ENCODE assay signal across 11 cellular contexts in genomic region chr18:47254341-47254939, GRCh38. TPM values are rescaled to one million over a fixed set of nuclear protein-coding genes. Genes with fewer than 3 reads are reported as not detected.
A peak's percentile ranks its signal among the peaks of the same experiment; 100 is the strongest.
DNase-seq lines count a peak whose midpoint lies in the region; ATAC-seq and TF ChIP-seq lines count a peak whose summit lies in the region.
"Had no signal": no experiment of that assay in that cellular context is flagged by ENCODE, and none has a peak within 500 bp of the region (broad histone marks: within the 10 kb centered on the region; RNA-seq: fewer than 3 reads in every experiment).

No MANE protein-coding gene starts in this region.

- H3K36me3 ChIP-seq in RWPE2 (ENCODE audit: low read depth) = no peaks in the 10 kb centered on the region

- H3K27me3 ChIP-seq in RWPE2 (ENCODE audit: insufficient read depth, poor library complexity, severe bottlenecking) = peaks cover 78% of the 10 kb centered on the region

- TF ChIP-seq CTCF in RWPE2 (IDR thresholded peaks at IDR 0.05; ENCODE audit: poor library complexity, severe bottlenecking) = no peak

- no peaks in the 10 kb centered on the region for H3K9me3 ChIP-seq in RWPE2 (ENCODE audit: severe bottlenecking)
- H3K9me3 ChIP-seq: psoas muscle had no signal

- H3K27ac ChIP-seq in RWPE2 (ENCODE audit: poor library complexity, severe bottlenecking) = no peak overlapping the region
- H3K27ac ChIP-seq: epithelial cell of prostate, psoas muscle had no signal

- ATAC-seq in RWPE2 (ENCODE audit: low read depth) (peak; percentile 60; the same call in 2 of the 3 replicates), GM21367 (IDR thresholded peaks at IDR 0.05; ENCODE audit: unreplicated experiment) (no peak), GM18502 (IDR thresholded peaks at IDR 0.05; ENCODE audit: poor library complexity, unreplicated experiment) (no peak)
- ATAC-seq: psoas muscle had no signal

- no peaks in the 10 kb centered on the region for H3K4me1 ChIP-seq in RWPE2 (ENCODE audit: insufficient read depth, poor library complexity, severe bottlenecking)
- H3K4me1 ChIP-seq: psoas muscle had no signal

- H3K4me3 ChIP-seq in RWPE2 (ENCODE audit: severe bottlenecking) = no peak overlapping the region
- H3K4me3 ChIP-seq: psoas muscle had no signal

- peak; percentile 3 for DNase-seq in NCI-H82 (lab: John Stamatoyannopoulos, UW)
- DNase-seq in NCI-H82 treated with DMSO at 0.1 percent for 48 hours (lab: John Stamatoyannopoulos, UW; ENCODE audit: unreplicated experiment) = no peak
- DNase-seq in RWPE2 (ENCODE audit: low spot score) = no peak
- peak; percentile 11 for DNase-seq in fibroblast of peridontal ligament (ENCODE audit: extremely low read depth)
- DNase-seq in renal cortical epithelial cell (ENCODE audit: low read depth) = peak; percentile 27
- no peak for DNase-seq in Ammon's horn (ENCODE audit: low spot score)
- DNase-seq: activated B cell treated with CpG ODN at 0.5 μM for 24 hours, psoas muscle had no signal

RNA-seq across cellular contexts. Expression of gene SKOR2, which starts 3.0 kb away (rescaled TPM):
- total RNA-seq in renal cortical epithelial cell = not detected in 2 replicates
- total RNA-seq: activated B cell treated with CpG ODN at 0.5 μM for 24 hours, psoas muscle had no signal

Comparison
In these comparisons a context has a peak if more than half of its experiments do, and no peak if none do; other contexts are left out.
1. DNase-seq: peak in NCI-H82 (single experiment), fibroblast of peridontal ligament (single experiment) and renal cortical epithelial cell (single experiment); none in NCI-H82 treated with DMSO at 0.1 percent for 48 hours (single experiment), RWPE2 (single experiment) and Ammon's horn (single experiment).